ENCODE assay signal across 8 cellular contexts in the genomic region with DNA sequence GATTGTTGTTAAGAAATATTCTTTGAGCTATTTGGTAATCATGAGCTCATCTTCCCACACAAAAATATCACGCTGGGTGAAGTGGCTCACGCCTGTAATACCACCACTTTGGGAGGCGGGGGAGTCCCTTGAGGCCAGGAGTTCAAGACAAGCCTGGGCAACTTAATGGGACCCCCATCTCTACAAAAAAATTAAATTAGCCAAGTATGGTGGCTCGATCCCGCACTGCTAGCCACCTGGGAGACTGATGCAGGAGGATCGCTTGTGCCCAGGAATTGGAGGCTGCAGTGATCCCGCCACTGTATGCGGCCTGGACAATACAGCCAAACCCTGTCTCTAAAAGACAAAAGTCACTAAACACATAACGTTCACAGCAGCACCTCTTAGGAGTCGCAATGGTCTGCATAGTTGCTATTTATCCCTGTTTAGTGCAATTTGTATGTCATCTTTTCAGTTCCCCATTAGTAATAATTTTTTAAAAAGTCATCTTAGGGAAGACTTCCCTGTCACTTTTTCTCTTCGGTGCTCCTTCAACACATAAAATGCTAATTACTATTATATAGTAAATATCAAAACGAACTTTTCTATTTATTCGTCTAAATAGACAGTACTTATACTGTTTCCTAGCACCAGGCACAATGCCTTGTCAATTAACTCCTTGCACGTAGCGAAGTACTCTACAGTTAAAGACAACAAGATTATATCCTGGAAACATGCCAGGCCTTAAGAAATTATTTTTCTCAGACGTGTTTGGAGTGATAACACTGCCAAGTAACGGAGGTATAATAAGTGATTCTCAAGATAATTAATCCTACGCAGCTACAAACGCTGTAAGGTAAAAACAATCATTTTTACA. TPM values are rescaled to one million over a fixed set of nuclear protein-coding genes. Genes with fewer than 3 reads are reported as not detected.
DNase-seq lines count a peak whose midpoint lies in the region; ATAC-seq, FAIRE-seq and TF ChIP-seq lines count a peak whose summit lies in the region.

No MANE protein-coding gene starts in this region.

- TF ChIP-seq POLR2A in NB4 (IDR thresholded peaks at IDR 0.05; ENCODE audit: extremely low read depth, insufficient read length) = no peak

- no peaks in the 10 kb centered on the region for H3K27me3 ChIP-seq in stomach smooth muscle (ENCODE audit: control insufficient read depth in 1 of 2, insufficient read depth in 2 of 2, low read length in 2 of 2)

- intact Hi-C loops in kidney (cut with DNase I) = no loop called here

- H3K9ac ChIP-seq in kidney (ENCODE audit: low read length in 2 of 2) (peak overlapping the region; percentile 99), stomach smooth muscle (ENCODE audit: low read length in 2 of 2) (peak overlapping the region; percentile 92 to 98)

- FAIRE-seq in kidney (lab: Jason Lieb, UNC) = no peak

- H3K4me3 ChIP-seq in NB4 (ENCODE audit: low read depth, low read length) (peak overlapping the region; percentile 79), kidney (ENCODE audit: low read length in 2 of 2) (peak overlapping the region; percentile 96 to 98), stomach smooth muscle (ENCODE audit: low read length in 2 of 2) (peak overlapping the region; percentile 89 to 99)

- peaks cover under 1 to 2% of the 10 kb centered on the region in 2 donors for H3K36me3 ChIP-seq in kidney (ENCODE audit: control insufficient read depth in 1 of 2, insufficient read depth in 2 of 2, low read length in 2 of 2)
- peaks cover 0 to 2% of the 10 kb centered on the region in 2 donors for H3K36me3 ChIP-seq in stomach smooth muscle (ENCODE audit: control insufficient read depth in 2 of 2, insufficient read depth in 2 of 2, low read length in 2 of 2)

- H3K27ac ChIP-seq in angular gyrus (ENCODE audit: low read depth, low read length) = peak overlapping the region; percentile 100
- H3K27ac ChIP-seq in kidney (ENCODE audit: low read depth in 2 of 2, low read length in 2 of 2) = peak overlapping the region in 1 of 2 donors; percentile 98
- peak overlapping the region; percentile 95 for H3K27ac ChIP-seq in stomach smooth muscle (ENCODE audit: low read length)

- ATAC-seq in GM18867 (IDR thresholded peaks at IDR 0.05; ENCODE audit: unreplicated experiment) = no peak

- peaks cover 8 to 22% of the 10 kb centered on the region in 2 donors for H3K4me1 ChIP-seq in kidney (ENCODE audit: control insufficient read depth in 1 of 2, insufficient read depth in 1 of 2, low read depth in 1 of 2, low read length in 2 of 2)
- peaks cover 16% of the 10 kb centered on the region for H3K4me1 ChIP-seq in stomach smooth muscle (ENCODE audit: control insufficient read depth, insufficient read depth, low read length)

- TF ChIP-seq CTCF in NB4 (IDR thresholded peaks at IDR 0.05; ENCODE audit: low read depth, low read length) (no peak), kidney (IDR thresholded peaks at IDR 0.05; ENCODE audit: borderline replicate concordance, extremely low read depth, insufficient read depth) (no peak)

- DNase-seq in EL = peak; percentile 34
- peak; percentile 60 for DNase-seq in NB4 (ENCODE audit: low read depth)
- DNase-seq in kidney = no peak
- DNase-seq in cerebellar nuclear complex (lab: John Stamatoyannopoulos, UW) = no peak
- DNase-seq in DMS114 treated with DMSO at 0.1 percent for 48 hours (lab: John Stamatoyannopoulos, UW; ENCODE audit: unreplicated experiment) = no peak

- H3K9me3 ChIP-seq in kidney (ENCODE audit: control insufficient read depth in 1 of 2, low read length in 2 of 2) = no peaks in the 10 kb centered on the region
- no peaks in the 10 kb centered on the region for H3K9me3 ChIP-seq in stomach smooth muscle (ENCODE audit: control insufficient read depth in 2 of 2, low read length in 2 of 2)

RNA-seq across cellular contexts. Expression of a gene that starts 1.1 kb away (rescaled TPM):
- total RNA-seq in kidney = 196 TPM
- polyA plus RNA-seq in kidney (ENCODE audit: insufficient read depth, low read depth, low replicate concordance) = 230 TPM

RNA-seq across cellular contexts. Expression of a gene that starts 1.6 kb away (rescaled TPM):
- total RNA-seq in kidney = 22.5 TPM
- 4.6 TPM for polyA plus RNA-seq in kidney (ENCODE audit: insufficient read depth, low read depth, low replicate concordance)

RNA-seq across cellular contexts. Expression of a gene that starts 6.6 kb away (rescaled TPM):
- not detected for total RNA-seq in kidney
- not detected for polyA plus RNA-seq in kidney (ENCODE audit: insufficient read depth, low read depth, low replicate concordance)

RNA-seq across cellular contexts. Expression of a gene that starts 36.2 kb away (rescaled TPM):
- 15.3 TPM for total RNA-seq in kidney
- 23.8 TPM for polyA plus RNA-seq in kidney (ENCODE audit: insufficient read depth, low read depth, low replicate concordance)

Comparison
In these comparisons a context has a peak if more than half of its experiments do, and no peak if none do; other contexts are left out.
1. DNase-seq: peak in EL (single experiment) and NB4 (single experiment); none in kidney (single experiment), cerebellar nuclear complex (0 of 2) and DMS114 treated with DMSO at 0.1 percent for 48 hours (single experiment).
2. Peak in every context shown above with its lines, with median percentiles within 50 percentile points of each other: H3K4me3 ChIP-seq.